In the genomic region with DNA sequence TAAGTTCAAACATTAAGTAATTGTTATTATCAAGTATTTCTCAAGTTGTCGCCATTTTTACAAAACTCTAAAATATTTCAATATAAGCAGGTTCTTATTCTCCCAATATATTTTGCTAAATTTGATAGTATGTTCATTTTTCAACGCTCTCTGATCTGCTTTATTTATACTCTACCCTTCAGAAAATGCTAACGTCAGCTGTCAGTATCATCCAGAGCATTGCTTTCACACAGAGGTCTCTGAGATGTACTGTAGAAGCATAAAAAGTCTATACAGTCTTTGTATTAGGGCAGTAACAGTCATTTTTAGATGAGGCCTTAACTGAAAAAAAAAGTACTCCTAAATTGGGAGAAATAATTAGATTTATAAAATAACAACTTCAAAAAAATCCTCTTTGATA, we compare ENCODE assay signal across 11 cellular contexts.
"Had no signal": no experiment of that assay in that cellular context is flagged by ENCODE, and none has a peak within 500 bp of the region (broad histone marks: within the 10 kb centered on the region; RNA-seq: fewer than 3 reads in every experiment).

No MANE protein-coding gene starts in this region.

- H3K27ac ChIP-seq: GM23248 had no signal

- H3K4me1 ChIP-seq: HAP-1 had no signal

- H3K36me3 ChIP-seq: HAP-1 had no signal

- DNase-seq: GM23248, GOT3, H7, H9, HCEC 1CT, HFFc6 had no signal

- H3K4me3 ChIP-seq: GM23248, GM23338, HAP-1 had no signal

- H3K9ac ChIP-seq: GM23248 had no signal

- H3K4me2 ChIP-seq: GM23338 had no signal

- ATAC-seq: GM23338, HCT116 had no signal

- FAIRE-seq: H1, H54 had no signal

- H2AFZ ChIP-seq: GM23248, GM23338 had no signal

- H3K9me3 ChIP-seq: HAP-1 had no signal
